Comparison of ENCODE assay signal across 18 cellular contexts in the genomic region with DNA sequence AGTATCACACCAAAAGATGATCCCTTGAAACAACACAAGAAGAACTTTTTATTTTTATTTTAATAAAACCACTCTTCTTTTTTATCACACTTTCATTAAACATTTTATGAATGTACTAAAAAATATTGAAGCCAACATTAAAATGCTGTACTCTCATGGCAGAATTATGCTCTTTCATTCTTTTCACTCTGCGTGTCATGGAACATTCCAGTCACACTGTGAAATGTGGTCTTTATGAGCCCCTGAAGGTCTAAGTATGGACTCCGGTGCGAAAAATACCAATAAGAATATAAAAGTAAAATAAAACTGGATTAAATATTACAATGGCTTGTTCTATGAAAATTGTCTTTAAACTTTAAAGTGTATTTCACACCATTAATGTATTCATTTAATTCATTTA.
DNase-seq lines count a peak whose midpoint lies in the region; TF ChIP-seq lines count a peak whose summit lies in the region.
"Had no signal": no experiment of that assay in that cellular context is flagged by ENCODE, and none has a peak within 500 bp of the region (broad histone marks: within the 10 kb centered on the region; RNA-seq: fewer than 3 reads in every experiment).

No MANE protein-coding gene starts in this region.

- peak overlapping the region; percentile 67 for H3K9ac ChIP-seq in skeletal muscle satellite cell (ENCODE audit: low read depth, low read length)

- H3K4me2 ChIP-seq in skeletal muscle satellite cell (ENCODE audit: low read length), result peak overlapping the region; percentile 29
- H3K4me2 ChIP-seq: A549, GM23338 had no signal

- peak overlapping the region; percentile 51 for H3K27ac ChIP-seq in brain microvascular endothelial cell
- H3K27ac ChIP-seq: A549 had no signal

- in situ Hi-C loops in brain microvascular endothelial cell (cut with HindIII; ENCODE audit: low pct_ligation_motif_present, low sequenced_read_pairs), result no loop called here

- H3K4me3 ChIP-seq in brain microvascular endothelial cell (ENCODE audit: low read depth, low read length) (no peak overlapping the region), fibroblast of villous mesenchyme (ENCODE audit: low read depth, low read length) (no peak overlapping the region), skeletal muscle satellite cell (ENCODE audit: low read length) (no peak overlapping the region)
- H3K4me3 ChIP-seq: A549, GM23338 had no signal

- H3K9me3 ChIP-seq in skeletal muscle satellite cell (replicated peaks; ENCODE audit: low read length), result no peaks in the 10 kb centered on the region
- H3K9me3 ChIP-seq: A549 had no signal

- peaks cover 49% of the 10 kb centered on the region for H3K4me1 ChIP-seq in skeletal muscle satellite cell (ENCODE audit: control insufficient read depth, insufficient read depth, low read length)
- H3K4me1 ChIP-seq: A549 had no signal

- TF ChIP-seq CTCF in brain microvascular endothelial cell (IDR thresholded peaks at IDR 0.05; ENCODE audit: low read depth, low read length, missing control alignments) (no peak), fibroblast of villous mesenchyme (IDR thresholded peaks at IDR 0.05; ENCODE audit: insufficient read depth, low read depth, low read length) (no peak)

- H3K27me3 ChIP-seq in brain microvascular endothelial cell (replicated peaks), result no peaks in the 10 kb centered on the region
- H3K27me3 ChIP-seq in skeletal muscle satellite cell (ENCODE audit: control insufficient read depth, insufficient read depth, low read length), result no peaks in the 10 kb centered on the region

- DNase-seq in GM03348 (ENCODE audit: low spot score) (peak; percentile 25), brain microvascular endothelial cell (peak; percentile 44), fibroblast of villous mesenchyme (ENCODE audit: low read depth) (peak; percentile 11), T-helper 9 cell (no peak), NCI-H748 treated with DMSO at 0.1 percent for 48 hours (lab: John Stamatoyannopoulos, UW) (no peak), HUDEP-2 (lab: John Stamatoyannopoulos, UW; ENCODE audit: unreplicated experiment in 76 of 76) (no peak)
- DNase-seq: C1 segment of cervical spinal cord, DMS79 treated with DMSO at 0.1 percent for 48 hours, GDM1, IMR-90, Karpas-422, MM.1S, NCI-H1092 treated with DMSO at 0.1 percent for 48 hours, NCI-H1694, NCI-H524 had no signal

- no peaks in the 10 kb centered on the region for H3K36me3 ChIP-seq in brain microvascular endothelial cell (replicated peaks)
- H3K36me3 ChIP-seq in skeletal muscle satellite cell (ENCODE audit: insufficient read depth, low read length), result no peaks in the 10 kb centered on the region

Comparison
In these comparisons a context has a peak if more than half of its experiments do, and no peak if none do; other contexts are left out.
1. DNase-seq: peak in GM03348 (single experiment), brain microvascular endothelial cell (single experiment) and fibroblast of villous mesenchyme (single experiment); none in T-helper 9 cell (single experiment), NCI-H748 treated with DMSO at 0.1 percent for 48 hours (single experiment) and HUDEP-2 (0 of 76).